ENCODE assay signal across 12 cellular contexts in genomic region chr1:170145691-170146676, GRCh38. TPM values are rescaled to one million over a fixed set of nuclear protein-coding genes. Genes with fewer than 3 reads are reported as not detected.
A peak's percentile ranks its signal among the peaks of the same experiment; 100 is the strongest.
DNase-seq lines count a peak whose midpoint lies in the region; ATAC-seq and TF ChIP-seq lines count a peak whose summit lies in the region.
"Had no signal": no experiment of that assay in that cellular context is flagged by ENCODE, and none has a peak within 500 bp of the region (broad histone marks: within the 10 kb centered on the region; RNA-seq: fewer than 3 reads in every experiment).

Gene NTMT2, plus strand, starts transcription at chr1:170145959. Its CDS starts 149 bp downstream, at chr1:170146108.

- peak; percentile 59 for ATAC-seq in body of pancreas
- ATAC-seq in HG03520 (IDR thresholded peaks at IDR 0.05; ENCODE audit: unreplicated experiment) = no peak
- ATAC-seq in HG03521 (IDR thresholded peaks at IDR 0.05; ENCODE audit: unreplicated experiment) = no peak
- ATAC-seq in GM19455 (IDR thresholded peaks at IDR 0.05; ENCODE audit: unreplicated experiment) = no peak
- no peak for ATAC-seq in GM19463 (IDR thresholded peaks at IDR 0.05; ENCODE audit: unreplicated experiment)

- in situ Hi-C loops in HAP-1 (cut with MboI; ENCODE audit: low sequenced_read_pairs) = no loop called here

- H3K9me3 ChIP-seq in HAP-1 (no peaks in the 10 kb centered on the region), body of pancreas (no peaks in the 10 kb centered on the region)
- H3K9me3 ChIP-seq: uterus had no signal

- TF ChIP-seq POLR2A in body of pancreas (IDR thresholded peaks at IDR 0.05) = no peak

- H3K27me3 Mint-ChIP-seq in mesothelial cell of epicardium (ENCODE audit: low read depth) = no peaks in the 10 kb centered on the region

- TF ChIP-seq CTCF in body of pancreas (IDR thresholded peaks at IDR 0.05) (no peak), mesothelial cell of epicardium (IDR thresholded peaks at IDR 0.05; ENCODE audit: unreplicated experiment) (no peak)

- H3K27ac Mint-ChIP-seq in mesothelial cell of epicardium = peak within 1 kb of the TSS; percentile 77
- H3K27ac Mint-ChIP-seq: activated CD4-positive, alpha-beta memory T cell treated with anti-CD3 and anti-CD28 coated beads, Interleukin-2, amount 10 ng/mL, durations not matched to agents 7 days and 5 days had no signal

- H3K4me3 ChIP-seq in HAP-1 (no peak within 1 kb of the TSS), body of pancreas (no peak within 1 kb of the TSS)
- H3K4me3 ChIP-seq: uterus had no signal

- WGBS in body of pancreas, 2 donors = 16 to 21% methylated on average over 8 of the region's 8 CpGs

- no peak within 1 kb of the TSS for H3K4me3 Mint-ChIP-seq in mesothelial cell of epicardium
- H3K4me3 Mint-ChIP-seq: activated CD4-positive, alpha-beta memory T cell treated with anti-CD3 and anti-CD28 coated beads, Interleukin-2, amount 10 ng/mL, durations not matched to agents 7 days and 5 days had no signal

- no peaks in the 10 kb centered on the region for H3K36me3 Mint-ChIP-seq in mesothelial cell of epicardium

- DNase-seq in HAP-1 (ENCODE audit: low spot score in 2 of 2) (peak; percentile 10 to 27), NCI-H2081 (lab: John Stamatoyannopoulos, UW) (peak; percentile 69 to 79), body of pancreas (peak in 2 of 4 donors; percentile 5 to 16), mesothelial cell of epicardium (ENCODE audit: low spot score in 2 of 2, unreplicated experiment in 2 of 2) (no peak)
- DNase-seq: activated CD4-positive, alpha-beta memory T cell treated with anti-CD3 and anti-CD28 coated beads, Interleukin-2, amount 10 ng/mL, durations not matched to agents 7 days and 5 days; KG1; uterus had no signal

- intact Hi-C loops in body of pancreas (cut with DNase I) = no loop called here

- H3K4me1 Mint-ChIP-seq in mesothelial cell of epicardium = peaks cover 25% of the 10 kb centered on the region
- H3K4me1 Mint-ChIP-seq: activated CD4-positive, alpha-beta memory T cell treated with anti-CD3 and anti-CD28 coated beads, Interleukin-2, amount 10 ng/mL, durations not matched to agents 7 days and 5 days had no signal

- peaks cover 14% of the 10 kb centered on the region for H3K9me3 Mint-ChIP-seq in mesothelial cell of epicardium
- H3K9me3 Mint-ChIP-seq: activated CD4-positive, alpha-beta memory T cell treated with anti-CD3 and anti-CD28 coated beads, Interleukin-2, amount 10 ng/mL, durations not matched to agents 7 days and 5 days had no signal

- H3K4me1 ChIP-seq in HAP-1 (peaks cover 25% of the 10 kb centered on the region), body of pancreas (peaks cover 6% of the 10 kb centered on the region)
- H3K4me1 ChIP-seq: uterus had no signal

- H3K27ac ChIP-seq in body of pancreas = peak within 1 kb of the TSS in 3 of 4 donors; percentile 1 to 55 (median 52)
- H3K27ac ChIP-seq: uterus had no signal

- H3K36me3 ChIP-seq in HAP-1 (replicated peaks) (no peaks in the 10 kb centered on the region), body of pancreas (replicated peaks in 1 of 2; ENCODE audit: insufficient read depth in 1 of 2, low read depth in 2 of 2) (no peaks in the 10 kb centered on the region)
- H3K36me3 ChIP-seq: uterus had no signal

- H3K27me3 ChIP-seq in HAP-1 (ENCODE audit: low read depth) (no peaks in the 10 kb centered on the region), body of pancreas (no peaks in the 10 kb centered on the region)
- H3K27me3 ChIP-seq: uterus had no signal

RNA-seq across cellular contexts. Expression of gene NTMT2, which starts in this region (rescaled TPM):
- total RNA-seq in body of pancreas (not detected), mesothelial cell of epicardium (0.23 TPM in 1 of 3 replicates, not detected in the others)
- total RNA-seq: activated CD4-positive, alpha-beta memory T cell treated with anti-CD3 and anti-CD28 coated beads, Interleukin-2, amount 10 ng/mL, durations not matched to agents 7 days and 5 days; fibroblast of villous mesenchyme; uterus had no signal

Comparison
In these comparisons a context has a peak if more than half of its experiments do, and no peak if none do; other contexts are left out.
1. Peak in ATAC-seq and H3K27ac ChIP-seq in body of pancreas; RNA of the gene not detected or under 1 TPM.
2. DNase-seq: peak in HAP-1 (2 of 2) and NCI-H2081 (2 of 2); none in mesothelial cell of epicardium (0 of 2).